Comparison of ENCODE assay signal across 1 cellular context in the genomic region with DNA sequence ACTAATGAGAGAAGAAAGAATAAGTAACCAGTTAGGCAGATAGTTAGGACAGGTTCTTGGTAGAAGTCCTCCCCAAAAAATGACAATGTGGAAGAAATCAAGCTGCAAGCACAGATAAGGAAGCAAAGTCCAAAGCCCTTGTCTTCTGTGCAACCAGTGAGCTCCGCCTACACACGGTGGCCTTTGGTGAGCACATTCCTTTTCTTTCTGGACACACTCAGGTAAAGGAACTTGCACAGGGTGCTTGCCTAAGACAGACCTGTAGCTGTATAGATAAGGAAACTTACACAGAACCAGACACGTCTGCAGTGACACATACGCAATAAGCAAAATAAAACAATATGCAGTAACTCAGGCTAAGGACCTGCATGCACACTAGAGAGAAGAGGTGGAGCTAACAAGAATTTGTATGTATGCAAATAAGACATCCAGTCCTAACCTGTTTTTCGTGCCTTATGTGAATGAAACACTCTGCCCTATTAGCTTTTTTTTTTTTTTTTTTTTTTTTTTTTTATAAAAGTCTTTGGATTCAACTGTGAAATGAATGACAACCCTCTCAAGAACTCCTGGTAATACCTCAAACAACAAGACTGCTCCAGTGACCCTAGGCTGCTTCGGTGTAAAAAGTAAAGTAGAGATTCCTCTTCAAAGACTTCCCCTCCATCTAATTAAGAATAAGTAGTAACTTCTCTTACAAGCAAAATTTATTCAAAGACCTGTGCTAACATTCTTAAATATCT.
TF ChIP-seq lines count a peak whose summit lies in the region.

No MANE protein-coding gene starts in this region.

TF ChIP-seq in HepG2, 621 proteins besides CTCF, POLR2A, EP300 and RAD21 (continued from another document and continues in another):
- TF ChIP-seq BCL3 (CRISPR knock-in tag; IDR thresholded peaks at IDR 0.05), result no peak
- TF ChIP-seq ZNF275 (CRISPR knock-in tag; IDR thresholded peaks at IDR 0.05; ENCODE audit: borderline replicate concordance), result no peak
- 0 out of 2 replicates have a peak, but pooled peaks have one; percentile 17 for TF ChIP-seq ZKSCAN8 (CRISPR knock-in tag; IDR thresholded peaks at IDR 0.05; ENCODE audit: borderline replicate concordance)
- TF ChIP-seq SUZ12 (IDR thresholded peaks at IDR 0.05; ENCODE audit: low read depth, low read length), result no peak
- TF ChIP-seq ZNF574 (CRISPR knock-in tag; IDR thresholded peaks at IDR 0.05), result peak; percentile 46; the same call in 1 of the 2 replicates
- no peak for TF ChIP-seq ZNF430 (CRISPR knock-in tag; IDR thresholded peaks at IDR 0.05)
- TF ChIP-seq ZBTB3 (CRISPR knock-in tag; IDR thresholded peaks at IDR 0.05; ENCODE audit: borderline replicate concordance, low read depth), result no peak
- TF ChIP-seq ZNF260 (CRISPR knock-in tag; IDR thresholded peaks at IDR 0.05; ENCODE audit: borderline replicate concordance, low read depth), result no peak
- peak; percentile 89 for TF ChIP-seq HDAC2 (CRISPR knock-in tag; IDR thresholded peaks at IDR 0.05)
- TF ChIP-seq THAP11 (CRISPR knock-in tag; IDR thresholded peaks at IDR 0.05), result peak; percentile 59
- TF ChIP-seq ZNF256 (CRISPR knock-in tag; conservative IDR thresholded peaks at IDR 0.05), result no peak
- no peak for TF ChIP-seq ADNP (CRISPR knock-in tag; IDR thresholded peaks at IDR 0.05)
- TF ChIP-seq RBAK (CRISPR knock-in tag; IDR thresholded peaks at IDR 0.05), result no peak
- no peak for TF ChIP-seq ZNF678 (CRISPR knock-in tag; IDR thresholded peaks at IDR 0.05)
- no peak for TF ChIP-seq ZNF703 (CRISPR knock-in tag; IDR thresholded peaks at IDR 0.05; ENCODE audit: borderline replicate concordance)
- TF ChIP-seq, protein P1, sequence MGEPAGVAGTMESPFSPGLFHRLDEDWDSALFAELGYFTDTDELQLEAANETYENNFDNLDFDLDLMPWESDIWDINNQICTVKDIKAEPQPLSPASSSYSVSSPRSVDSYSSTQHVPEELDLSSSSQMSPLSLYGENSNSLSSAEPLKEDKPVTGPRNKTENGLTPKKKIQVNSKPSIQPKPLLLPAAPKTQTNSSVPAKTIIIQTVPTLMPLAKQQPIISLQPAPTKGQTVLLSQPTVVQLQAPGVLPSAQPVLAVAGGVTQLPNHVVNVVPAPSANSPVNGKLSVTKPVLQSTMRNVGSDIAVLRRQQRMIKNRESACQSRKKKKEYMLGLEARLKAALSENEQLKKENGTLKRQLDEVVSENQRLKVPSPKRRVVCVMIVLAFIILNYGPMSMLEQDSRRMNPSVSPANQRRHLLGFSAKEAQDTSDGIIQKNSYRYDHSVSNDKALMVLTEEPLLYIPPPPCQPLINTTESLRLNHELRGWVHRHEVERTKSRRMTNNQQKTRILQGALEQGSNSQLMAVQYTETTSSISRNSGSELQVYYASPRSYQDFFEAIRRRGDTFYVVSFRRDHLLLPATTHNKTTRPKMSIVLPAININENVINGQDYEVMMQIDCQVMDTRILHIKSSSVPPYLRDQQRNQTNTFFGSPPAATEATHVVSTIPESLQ (CRISPR knock-in tag; conservative IDR thresholded peaks at IDR 0.05), result no peak
- peak; percentile 51; the same call in 1 of the 2 replicates for TF ChIP-seq POLR2AphosphoS5 (IDR thresholded peaks at IDR 0.05; ENCODE audit: low read depth, low read length)
- no peak for TF ChIP-seq ZNF10 (CRISPR knock-in tag; IDR thresholded peaks at IDR 0.05; ENCODE audit: borderline replicate concordance, low read depth)
- TF ChIP-seq FLYWCH1 (CRISPR knock-in tag; IDR thresholded peaks at IDR 0.05), result no peak
- peak; percentile 91 for TF ChIP-seq ZNF263 (CRISPR knock-in tag; IDR thresholded peaks at IDR 0.05)
- TF ChIP-seq WIZ (CRISPR knock-in tag; IDR thresholded peaks at IDR 0.05), result no peak
- no peak for TF ChIP-seq ONECUT2 (CRISPR knock-in tag; IDR thresholded peaks at IDR 0.05)
- TF ChIP-seq, protein P2, sequence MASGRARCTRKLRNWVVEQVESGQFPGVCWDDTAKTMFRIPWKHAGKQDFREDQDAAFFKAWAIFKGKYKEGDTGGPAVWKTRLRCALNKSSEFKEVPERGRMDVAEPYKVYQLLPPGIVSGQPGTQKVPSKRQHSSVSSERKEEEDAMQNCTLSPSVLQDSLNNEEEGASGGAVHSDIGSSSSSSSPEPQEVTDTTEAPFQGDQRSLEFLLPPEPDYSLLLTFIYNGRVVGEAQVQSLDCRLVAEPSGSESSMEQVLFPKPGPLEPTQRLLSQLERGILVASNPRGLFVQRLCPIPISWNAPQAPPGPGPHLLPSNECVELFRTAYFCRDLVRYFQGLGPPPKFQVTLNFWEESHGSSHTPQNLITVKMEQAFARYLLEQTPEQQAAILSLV (CRISPR knock-in tag; IDR thresholded peaks at IDR 0.05; ENCODE audit: borderline replicate concordance), result no peak
- TF ChIP-seq, protein P3, sequence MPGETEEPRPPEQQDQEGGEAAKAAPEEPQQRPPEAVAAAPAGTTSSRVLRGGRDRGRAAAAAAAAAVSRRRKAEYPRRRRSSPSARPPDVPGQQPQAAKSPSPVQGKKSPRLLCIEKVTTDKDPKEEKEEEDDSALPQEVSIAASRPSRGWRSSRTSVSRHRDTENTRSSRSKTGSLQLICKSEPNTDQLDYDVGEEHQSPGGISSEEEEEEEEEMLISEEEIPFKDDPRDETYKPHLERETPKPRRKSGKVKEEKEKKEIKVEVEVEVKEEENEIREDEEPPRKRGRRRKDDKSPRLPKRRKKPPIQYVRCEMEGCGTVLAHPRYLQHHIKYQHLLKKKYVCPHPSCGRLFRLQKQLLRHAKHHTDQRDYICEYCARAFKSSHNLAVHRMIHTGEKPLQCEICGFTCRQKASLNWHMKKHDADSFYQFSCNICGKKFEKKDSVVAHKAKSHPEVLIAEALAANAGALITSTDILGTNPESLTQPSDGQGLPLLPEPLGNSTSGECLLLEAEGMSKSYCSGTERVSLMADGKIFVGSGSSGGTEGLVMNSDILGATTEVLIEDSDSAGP (CRISPR knock-in tag; IDR thresholded peaks at IDR 0.05; ENCODE audit: borderline replicate concordance), result no peak; the same call in 1 of the 2 replicates
- TF ChIP-seq, protein P4, sequence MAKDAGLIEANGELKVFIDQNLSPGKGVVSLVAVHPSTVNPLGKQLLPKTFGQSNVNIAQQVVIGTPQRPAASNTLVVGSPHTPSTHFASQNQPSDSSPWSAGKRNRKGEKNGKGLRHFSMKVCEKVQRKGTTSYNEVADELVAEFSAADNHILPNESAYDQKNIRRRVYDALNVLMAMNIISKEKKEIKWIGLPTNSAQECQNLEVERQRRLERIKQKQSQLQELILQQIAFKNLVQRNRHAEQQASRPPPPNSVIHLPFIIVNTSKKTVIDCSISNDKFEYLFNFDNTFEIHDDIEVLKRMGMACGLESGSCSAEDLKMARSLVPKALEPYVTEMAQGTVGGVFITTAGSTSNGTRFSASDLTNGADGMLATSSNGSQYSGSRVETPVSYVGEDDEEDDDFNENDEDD (CRISPR knock-in tag; IDR thresholded peaks at IDR 0.05; ENCODE audit: borderline replicate concordance), result no peak
- TF ChIP-seq DMAP1 (CRISPR knock-in tag; IDR thresholded peaks at IDR 0.05), result peak; percentile 29; the same call in 1 of the 2 replicates
- peak; percentile 61; the same call in 1 of the 2 replicates for TF ChIP-seq ZNF292 (CRISPR knock-in tag; IDR thresholded peaks at IDR 0.05; ENCODE audit: borderline replicate concordance, low read depth)
- no peak for TF ChIP-seq ZKSCAN1 (IDR thresholded peaks at IDR 0.05; ENCODE audit: low read length)
- no peak for TF ChIP-seq DNMT1 (CRISPR knock-in tag; IDR thresholded peaks at IDR 0.05)
- no peak for TF ChIP-seq SP2 (CRISPR knock-in tag; IDR thresholded peaks at IDR 0.05)
- TF ChIP-seq GTF3A (CRISPR knock-in tag; conservative IDR thresholded peaks at IDR 0.05), result no peak
- TF ChIP-seq ZNF30 (CRISPR knock-in tag; IDR thresholded peaks at IDR 0.05), result no peak
- TF ChIP-seq IRX3 (CRISPR knock-in tag; IDR thresholded peaks at IDR 0.05; ENCODE audit: borderline replicate concordance, low read depth), result no peak
- no peak for TF ChIP-seq BRCA1 (CRISPR knock-in tag; IDR thresholded peaks at IDR 0.05)
- no peak for TF ChIP-seq ETS1 (CRISPR knock-in tag; IDR thresholded peaks at IDR 0.05)
- TF ChIP-seq, protein P5, sequence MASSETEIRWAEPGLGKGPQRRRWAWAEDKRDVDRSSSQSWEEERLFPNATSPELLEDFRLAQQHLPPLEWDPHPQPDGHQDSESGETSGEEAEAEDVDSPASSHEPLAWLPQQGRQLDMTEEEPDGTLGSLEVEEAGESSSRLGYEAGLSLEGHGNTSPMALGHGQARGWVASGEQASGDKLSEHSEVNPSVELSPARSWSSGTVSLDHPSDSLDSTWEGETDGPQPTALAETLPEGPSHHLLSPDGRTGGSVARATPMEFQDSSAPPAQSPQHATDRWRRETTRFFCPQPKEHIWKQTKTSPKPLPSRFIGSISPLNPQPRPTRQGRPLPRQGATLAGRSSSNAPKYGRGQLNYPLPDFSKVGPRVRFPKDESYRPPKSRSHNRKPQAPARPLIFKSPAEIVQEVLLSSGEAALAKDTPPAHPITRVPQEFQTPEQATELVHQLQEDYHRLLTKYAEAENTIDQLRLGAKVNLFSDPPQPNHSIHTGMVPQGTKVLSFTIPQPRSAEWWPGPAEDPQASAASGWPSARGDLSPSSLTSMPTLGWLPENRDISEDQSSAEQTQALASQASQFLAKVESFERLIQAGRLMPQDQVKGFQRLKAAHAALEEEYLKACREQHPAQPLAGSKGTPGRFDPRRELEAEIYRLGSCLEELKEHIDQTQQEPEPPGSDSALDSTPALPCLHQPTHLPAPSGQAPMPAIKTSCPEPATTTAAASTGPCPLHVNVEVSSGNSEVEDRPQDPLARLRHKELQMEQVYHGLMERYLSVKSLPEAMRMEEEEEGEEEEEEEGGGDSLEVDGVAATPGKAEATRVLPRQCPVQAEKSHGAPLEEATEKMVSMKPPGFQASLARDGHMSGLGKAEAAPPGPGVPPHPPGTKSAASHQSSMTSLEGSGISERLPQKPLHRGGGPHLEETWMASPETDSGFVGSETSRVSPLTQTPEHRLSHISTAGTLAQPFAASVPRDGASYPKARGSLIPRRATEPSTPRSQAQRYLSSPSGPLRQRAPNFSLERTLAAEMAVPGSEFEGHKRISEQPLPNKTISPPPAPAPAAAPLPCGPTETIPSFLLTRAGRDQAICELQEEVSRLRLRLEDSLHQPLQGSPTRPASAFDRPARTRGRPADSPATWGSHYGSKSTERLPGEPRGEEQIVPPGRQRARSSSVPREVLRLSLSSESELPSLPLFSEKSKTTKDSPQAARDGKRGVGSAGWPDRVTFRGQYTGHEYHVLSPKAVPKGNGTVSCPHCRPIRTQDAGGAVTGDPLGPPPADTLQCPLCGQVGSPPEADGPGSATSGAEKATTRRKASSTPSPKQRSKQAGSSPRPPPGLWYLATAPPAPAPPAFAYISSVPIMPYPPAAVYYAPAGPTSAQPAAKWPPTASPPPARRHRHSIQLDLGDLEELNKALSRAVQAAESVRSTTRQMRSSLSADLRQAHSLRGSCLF (CRISPR knock-in tag; IDR thresholded peaks at IDR 0.05; ENCODE audit: borderline replicate concordance), result no peak
- TF ChIP-seq SIN3A (IDR thresholded peaks at IDR 0.05; ENCODE audit: borderline replicate concordance, low read depth, low read length), result no peak
- TF ChIP-seq RCOR2 (CRISPR knock-in tag; IDR thresholded peaks at IDR 0.05), result peak; percentile 34; the same call in 1 of the 2 replicates
- TF ChIP-seq MED13 (CRISPR knock-in tag; IDR thresholded peaks at IDR 0.05), result peak; percentile 45; the same call in 1 of the 2 replicates
- peak; percentile 35; the same call in 1 of the 2 replicates for TF ChIP-seq SIX1 (CRISPR knock-in tag; IDR thresholded peaks at IDR 0.05; ENCODE audit: borderline replicate concordance)
- no peak for TF ChIP-seq TBP (CRISPR knock-in tag; IDR thresholded peaks at IDR 0.05)
